27 cellular contexts compared by ENCODE assay signal in the genomic region with DNA sequence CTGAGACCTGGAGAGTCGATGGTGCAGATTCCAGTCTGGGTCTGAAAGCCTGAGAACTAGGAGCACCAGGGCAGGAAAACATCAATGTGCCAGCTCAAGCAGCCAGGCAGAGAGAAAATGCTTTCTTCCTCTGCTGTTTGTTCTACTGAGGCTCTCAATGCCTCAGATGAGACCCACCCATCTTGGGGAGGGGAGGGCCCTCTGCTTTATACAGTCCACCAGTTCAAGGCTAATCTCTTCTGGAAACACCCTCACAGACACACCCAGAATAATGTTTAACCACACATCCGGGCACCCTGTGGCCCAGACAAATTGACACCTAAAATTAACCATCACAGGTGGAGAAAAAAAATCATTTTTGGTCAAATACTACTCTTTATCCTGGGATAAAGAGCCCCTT.
DNase-seq lines count a peak whose midpoint lies in the region; ATAC-seq, FAIRE-seq and TF ChIP-seq lines count a peak whose summit lies in the region.
"Had no signal": no experiment of that assay in that cellular context is flagged by ENCODE, and none has a peak within 500 bp of the region (broad histone marks: within the 10 kb centered on the region; RNA-seq: fewer than 3 reads in every experiment).

No MANE protein-coding gene starts in this region.

- H3K4me1 ChIP-seq in Peyer's patch (peaks cover 0 to 29% (median 1%) of the 10 kb centered on the region in 4 donors), small intestine (ENCODE audit: control insufficient read depth in 2 of 2, insufficient read depth in 1 of 2, low read depth in 1 of 2, low read length in 1 of 2) (peaks cover 4 to 16% of the 10 kb centered on the region in 2 donors)
- H3K4me1 ChIP-seq: BE2C, SJSA1 had no signal

- no peaks in the 10 kb centered on the region for H3K36me3 ChIP-seq in Peyer's patch
- no peaks in the 10 kb centered on the region for H3K36me3 ChIP-seq in small intestine (ENCODE audit: control insufficient read depth in 2 of 2, insufficient read depth in 2 of 2, low read length in 2 of 2)
- H3K36me3 ChIP-seq: BE2C, SJSA1 had no signal

- H3K9me3 ChIP-seq in Peyer's patch, result no peaks in the 10 kb centered on the region
- no peaks in the 10 kb centered on the region for H3K9me3 ChIP-seq in small intestine (ENCODE audit: control insufficient read depth, low read depth)
- H3K9me3 ChIP-seq: BE2C, SJSA1 had no signal

- 14 to 59% (median 30%) methylated on average over 2 of the region's 2 CpGs for WGBS in small intestine, 3 donors

- H3K27ac ChIP-seq in Peyer's patch, result peak overlapping the region in 3 of 4 donors; percentile 40 to 87 (median 77)
- H3K27ac ChIP-seq in small intestine (ENCODE audit: low read depth in 1 of 2, low read length in 1 of 2), result peak overlapping the region; percentile 80 to 85
- H3K27ac ChIP-seq: 22Rv1, PC-9, SJSA1 had no signal

- no peak for FAIRE-seq in small intestine (lab: Jason Lieb, UNC)
- FAIRE-seq: GM12891, GM19239, H1 had no signal

- ATAC-seq in GM18907 (IDR thresholded peaks at IDR 0.05; ENCODE audit: unreplicated experiment), result no peak
- ATAC-seq in HG03571 (IDR thresholded peaks at IDR 0.05; ENCODE audit: unreplicated experiment), result no peak
- ATAC-seq: HCT116 had no signal

- no peak for TF ChIP-seq CTCF in Peyer's patch (IDR thresholded peaks at IDR 0.05)

- DNase-seq in NCI-H748 (lab: John Stamatoyannopoulos, UW; ENCODE audit: unreplicated experiment) (peak; percentile 45), NCI-H748 treated with DMSO at 0.1 percent for 48 hours (lab: John Stamatoyannopoulos, UW) (no peak), Peyer's patch (peak in 2 of 3 donors; percentile 72 to 85), erythroblast (lab: John Stamatoyannopoulos, UW) (peak; percentile 35 to 53), small intestine (peak; percentile 96), iPS-NIHi11 (ENCODE audit: low spot score) (no peak)
- DNase-seq: BE2C; CD8-positive, alpha-beta memory T cell; DMS79 treated with DMSO at 0.1 percent for 48 hours; GF-D8; KBM-7; MM.1S; NCI-H1048; NCI-H1694; NCI-H2029 treated with DMSO at 0.1 percent for 48 hours; NCI-H82; PC-9; Right ventricle myocardium superior; RPMI8226 had no signal

- H3K27me3 ChIP-seq in Peyer's patch (no peaks in the 10 kb centered on the region), small intestine (ENCODE audit: control insufficient read depth in 2 of 2, insufficient read depth in 2 of 2, low read length in 2 of 2) (no peaks in the 10 kb centered on the region)
- H3K27me3 ChIP-seq: SJSA1 had no signal

- H3K4me3 ChIP-seq in Peyer's patch (no peak overlapping the region), small intestine (ENCODE audit: low read depth in 1 of 2, low read length in 2 of 2) (no peak overlapping the region)
- H3K4me3 ChIP-seq: PC-9, SJSA1 had no signal

- TF ChIP-seq POLR2A in Peyer's patch (IDR thresholded peaks at IDR 0.05) (peak; percentile 38 to 76), erythroblast (IDR thresholded peaks at IDR 0.05; ENCODE audit: low read length) (no peak)

Comparison
In these comparisons a context has a peak if more than half of its experiments do, and no peak if none do; other contexts are left out.
1. DNase-seq: peak in NCI-H748 (single experiment), Peyer's patch (2 of 3), erythroblast (2 of 2) and small intestine (single experiment); none in NCI-H748 treated with DMSO at 0.1 percent for 48 hours (single experiment) and iPS-NIHi11 (single experiment).